In the genomic region with DNA sequence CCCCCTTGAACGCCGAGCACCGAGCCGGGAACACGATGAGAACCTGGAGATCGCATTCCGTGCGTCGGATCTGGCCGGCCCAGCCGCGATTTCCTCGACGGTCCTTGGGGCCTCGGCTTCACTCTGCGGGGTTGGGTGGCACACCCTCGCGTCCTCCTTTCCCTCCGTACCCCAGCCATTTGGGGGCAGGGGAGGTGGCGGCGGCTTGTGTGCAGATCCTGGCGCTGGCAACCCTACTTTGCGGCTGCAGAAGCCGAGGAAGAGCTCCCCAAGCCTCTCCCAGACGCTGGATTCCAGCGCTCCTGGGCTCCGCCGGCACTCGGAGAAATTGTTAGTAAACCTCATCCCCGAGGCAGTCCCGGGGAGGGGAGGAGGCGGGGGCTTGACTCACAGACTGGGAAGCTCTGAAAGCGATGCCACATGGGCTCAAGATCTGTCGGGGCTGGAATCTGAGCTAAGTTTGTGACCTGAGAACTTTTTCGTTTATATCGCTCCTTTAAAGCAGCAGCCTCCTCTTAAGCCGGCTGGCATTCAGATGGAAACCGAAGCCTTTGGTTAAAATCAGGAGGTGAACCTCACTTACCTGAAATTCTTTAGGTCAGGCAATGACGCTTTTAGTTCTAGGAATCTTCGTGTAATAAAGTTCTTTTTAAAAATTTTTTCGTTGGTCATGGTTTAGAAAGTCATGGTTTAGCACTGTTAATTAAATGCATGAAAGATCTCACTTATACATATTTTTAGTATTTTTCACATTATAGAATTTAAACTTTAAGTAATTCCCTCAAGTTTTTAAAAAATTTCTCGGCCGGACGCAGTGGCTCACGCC, we compare ENCODE assay signal across 8 cellular contexts. TPM values are rescaled to one million over a fixed set of nuclear protein-coding genes. Genes with fewer than 3 reads are reported as not detected.
DNase-seq lines count a peak whose midpoint lies in the region; ATAC-seq, FAIRE-seq and TF ChIP-seq lines count a peak whose summit lies in the region.

No MANE protein-coding gene starts in this region.

- H2AFZ ChIP-seq in osteoblast (ENCODE audit: low read length): peak overlapping the region; percentile 81

- H3K4me3 ChIP-seq in A549: peak overlapping the region; percentile 88
- H3K4me3 ChIP-seq in Panc1 (ENCODE audit: low read depth in 2 of 2, low read length in 2 of 2): peak overlapping the region; percentile 47 to 50
- peak overlapping the region; percentile 46 to 89 (median 78) for H3K4me3 ChIP-seq in heart left ventricle
- peak overlapping the region; percentile 90 for H3K4me3 ChIP-seq in osteoblast (ENCODE audit: insufficient read depth, low read length)

- CTCF ChIA-PET in A549 (lab: Yijun Ruan, JAX): interaction anchor here (0.5 to 2.0 kb wide), 4 partner anchors 10 to 299 kb away, joined by 3 to 6 read pairs (median 6); no protein-coding TSS in a partner anchor
- CTCF ChIA-PET in Panc1 (lab: Charles Lee): no interaction called here

- no peak for TF ChIP-seq RAD21 in A549 (conservative IDR thresholded peaks at IDR 0.05 in 1 of 2, IDR thresholded peaks at IDR 0.05 in 1 of 2)

- FAIRE-seq in A549 (lab: Jason Lieb, UNC): no peak
- FAIRE-seq in GM12892 (lab: Jason Lieb, UNC): peak; percentile 42

- DNase-seq in A549 (ENCODE audit: low read depth in 1 of 2, low spot score in 1 of 2) (peak; percentile 69 to 73), GM12892 (ENCODE audit: insufficient read length) (peak; percentile 26), Panc1 (ENCODE audit: low read depth, low spot score) (no peak), amniotic epithelial cell (ENCODE audit: low read depth) (peak; percentile 91), heart left ventricle (peak; percentile 68 to 85 (median 81)), osteoblast (ENCODE audit: insufficient read length, low spot score, missing footprints) (peak; percentile 98)
- DNase-seq in NK-92 treated with Interleukin-12 subunit alpha and Interleukin-12 subunit beta, amount 100 ng/mL, for 24 hours (lab: John Stamatoyannopoulos, UW): no peak

- POLR2A ChIA-PET in A549 (lab: Yijun Ruan, JAX): interaction anchor here (0.6 to 1.7 kb wide), 7 partner anchors 10 to 92 kb away, joined by 3 to 7 read pairs (median 5); a partner anchor contains a TSS
- POLR2A ChIA-PET in Panc1 (lab: Charles Lee): no interaction called here

- TF ChIP-seq POLR2A in A549 (IDR thresholded peaks at IDR 0.05; ENCODE audit: low read length) (no peak), GM12892 (IDR thresholded peaks at IDR 0.05; ENCODE audit: low read depth, low read length) (no peak), heart left ventricle (IDR thresholded peaks at IDR 0.05) (no peak)

- no peaks in the 10 kb centered on the region for H3K36me3 ChIP-seq in Panc1 (ENCODE audit: control insufficient read depth, insufficient read depth, low read length)
- peaks cover 0 to 4% (median 0%) of the 10 kb centered on the region in 9 donors for H3K36me3 ChIP-seq in heart left ventricle
- H3K36me3 ChIP-seq in osteoblast (ENCODE audit: insufficient read depth, low read length): peaks cover 10% of the 10 kb centered on the region

- peak overlapping the region; percentile 67 for H3K4me2 ChIP-seq in A549
- H3K4me2 ChIP-seq in osteoblast (ENCODE audit: insufficient read depth, low read length): peak overlapping the region; percentile 94

- ATAC-seq in A549 (peak; percentile 81 to 88), HG02943 (IDR thresholded peaks at IDR 0.05; ENCODE audit: low read depth, unreplicated experiment) (peak; percentile 25), Panc1 (peak; percentile 86), heart left ventricle (peak; percentile 33 to 82 (median 78))

- H3K27ac ChIP-seq in A549: peak overlapping the region; percentile 88 to 98
- no peak overlapping the region for H3K27ac ChIP-seq in Panc1 (ENCODE audit: low read length)
- peak overlapping the region; percentile 81 to 96 (median 84) for H3K27ac ChIP-seq in heart left ventricle
- H3K27ac ChIP-seq in osteoblast (ENCODE audit: low read depth, low read length): peak overlapping the region; percentile 91

- BruUV-seq in Panc1 (replicated peaks; lab: Mats Ljungman, UMichigan): no TSS peak

- WGBS in A549 (ENCODE audit: missing lambda C conversion rate): 32% methylated on average over 13 of the region's 45 CpGs
- WGBS in heart left ventricle, 4 donors: 8 to 14% (median 9%) methylated on average over 27 to 45 of the region's 45 CpGs

- H3K27me3 ChIP-seq in Panc1 (ENCODE audit: control insufficient read depth, insufficient read depth, low read length): peaks cover 48% of the 10 kb centered on the region
- no peaks in the 10 kb centered on the region for H3K27me3 ChIP-seq in heart left ventricle
- H3K27me3 ChIP-seq in osteoblast (ENCODE audit: insufficient read depth, low read length): no peaks in the 10 kb centered on the region

- peaks cover 33% of the 10 kb centered on the region for H4K20me1 ChIP-seq in osteoblast (ENCODE audit: insufficient read depth, low read length)

- H3K4me1 ChIP-seq in A549 (peaks cover 12% of the 10 kb centered on the region; the same call in 1 of the 3 replicates), Panc1 (ENCODE audit: control insufficient read depth, insufficient read depth, low read length) (no peaks in the 10 kb centered on the region), heart left ventricle (peaks cover 0 to 59% (median 6%) of the 10 kb centered on the region in 12 donors), osteoblast (ENCODE audit: insufficient read depth, low read length) (peaks cover 9% of the 10 kb centered on the region)

- intact Hi-C loops in Panc1 (cut with micrococcal nuclease; ENCODE audit: unreplicated experiment) (no loop called here), heart left ventricle (cut with DNase I) (loop anchor here in 3 of 10 donors (5.0 to 10.0 kb wide), 3 partner anchors 79 to 89 kb away; no protein-coding TSS in a partner anchor)

- H3K9me3 ChIP-seq in A549 (no peaks in the 10 kb centered on the region), Panc1 (ENCODE audit: control insufficient read depth, insufficient read depth, low read depth, low read length) (no peaks in the 10 kb centered on the region), heart left ventricle (no peaks in the 10 kb centered on the region), osteoblast (ENCODE audit: low read depth, low read length) (no peaks in the 10 kb centered on the region)

- no peak for TF ChIP-seq CTCF in A549 (IDR thresholded peaks at IDR 0.05)
- no peak for TF ChIP-seq CTCF in Panc1 (IDR thresholded peaks at IDR 0.05)
- no peak for TF ChIP-seq CTCF in heart left ventricle (IDR thresholded peaks at IDR 0.05)
- TF ChIP-seq CTCF in osteoblast (IDR thresholded peaks at IDR 0.05; ENCODE audit: extremely low read depth, low read depth, low read length): no peak

- H3K79me2 ChIP-seq in osteoblast (ENCODE audit: insufficient read depth, low read length): peaks cover 47% of the 10 kb centered on the region

- no peak for TF ChIP-seq EP300 in A549 (IDR thresholded peaks at IDR 0.05)

- in situ Hi-C loops in Panc1 (cut with HindIII; ENCODE audit: low pct_unique_long_range_greater_than_20kb, low sequenced_read_pairs): no loop called here

TF ChIP-seq in A549, 52 proteins besides CTCF, POLR2A, EP300 and RAD21:
- TF ChIP-seq ZNF302 (CRISPR knock-in tag; IDR thresholded peaks at IDR 0.05) (no peak), RNF2 (IDR thresholded peaks at IDR 0.05; ENCODE audit: borderline replicate concordance, low read depth) (0 out of 2 replicates have a peak, but pooled peaks have one; percentile 13), FOXS1 (CRISPR knock-in tag; IDR thresholded peaks at IDR 0.05) (no peak), TP53 (CRISPR knock-in tag; IDR thresholded peaks at IDR 0.05) (no peak), JUN (IDR thresholded peaks at IDR 0.05) (0 out of 5 replicates have a peak, but pooled peaks of 1 of the 2 experiments have one; percentile 10)
- TF ChIP-seq, protein P1, sequence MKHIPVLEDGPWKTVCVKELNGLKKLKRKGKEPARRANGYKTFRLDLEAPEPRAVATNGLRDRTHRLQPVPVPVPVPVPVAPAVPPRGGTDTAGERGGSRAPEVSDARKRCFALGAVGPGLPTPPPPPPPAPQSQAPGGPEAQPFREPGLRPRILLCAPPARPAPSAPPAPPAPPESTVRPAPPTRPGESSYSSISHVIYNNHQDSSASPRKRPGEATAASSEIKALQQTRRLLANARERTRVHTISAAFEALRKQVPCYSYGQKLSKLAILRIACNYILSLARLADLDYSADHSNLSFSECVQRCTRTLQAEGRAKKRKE (CRISPR knock-in tag; IDR thresholded peaks at IDR 0.05; ENCODE audit: low read depth): no peak

RNA-seq across cellular contexts. Expression of a gene that starts 0.8 kb away (rescaled TPM):
- polyA plus RNA-seq in A549 (2011; rRNA removed) (20.2 and 26.8 TPM in 2 replicates), A549 (2017; fragmentation: RNase III; extraction: RNeasy Plus Mini Kit Qiagen cat#74134 plus additional on column Dnase treatment) (15.7 to 23.4 TPM (median 22.7 TPM) in 3 replicates), heart left ventricle (1 to 10 TPM; 3.2 to 6.3 TPM)
- polyA plus RNA-seq in A549 (2012; cell fraction: cytosol; rRNA removed): 4.9 and 6.5 TPM in 2 replicates
- polyA plus RNA-seq in A549 (2012; cell fraction: nucleus; rRNA removed): 7.2 and 7.3 TPM in 2 replicates
- 27.5 and 30.0 TPM in 2 replicates for polyA minus RNA-seq in A549 (2011; rRNA and poly(A)+ RNA removed)
- 36.6 TPM for polyA plus RNA-seq in GM12892 (2012; ENCODE audit: missing spikeins)
- total RNA-seq in Panc1 (2021; ENCODE audit: unreplicated experiment) (5.4 TPM), heart left ventricle (10 to 100 TPM in 8 of 9 donors, 1 to 10 TPM in 1; 9.7 to 37.3 (median 11.1) TPM), osteoblast (193 and 229 TPM in 2 replicates)
- 3.7 TPM for polyA plus RNA-seq in Panc1 (2012; ENCODE audit: insufficient read length)

Comparison
In these comparisons a context has a peak if more than half of its experiments do, and no peak if none do; other contexts are left out.
1. ATAC-seq: peak in every context shown above with its lines; median percentile 86 in Panc1; 84 in A549; 78 in heart left ventricle; 25 in HG02943.
2. DNase-seq: peak in A549 (2 of 2), GM12892 (single experiment), amniotic epithelial cell (single experiment), heart left ventricle (5 of 5) and osteoblast (single experiment); none in Panc1 (single experiment) and NK-92 treated with Interleukin-12 subunit alpha and Interleukin-12 subunit beta, amount 100 ng/mL, for 24 hours (single experiment).
3. Peak in every context shown above with its lines, with median percentiles within 50 percentile points of each other: H3K4me3 ChIP-seq.